In genomic region chr7:37901236-37901827, GRCh38 we compare ENCODE assay signal across 8 cellular contexts. TPM values are rescaled to one million over a fixed set of nuclear protein-coding genes. Genes with fewer than 3 reads are reported as not detected.
DNase-seq lines count a peak whose midpoint lies in the region; ATAC-seq and TF ChIP-seq lines count a peak whose summit lies in the region.

No MANE protein-coding gene starts in this region.

- no peak for DNase-seq in Right ventricle myocardium inferior (ENCODE audit: missing footprints)
- DNase-seq in cardiac septum (ENCODE audit: low spot score) = no peak
- DNase-seq in NCI-H446 treated with DMSO at 0.1 percent for 48 hours (lab: John Stamatoyannopoulos, UW) = peak; percentile 38
- no peak for DNase-seq in chondrocyte (ENCODE audit: low spot score)
- peak; percentile 31 to 70 for DNase-seq in lung microvascular endothelial cell (ENCODE audit: low read depth in 2 of 2)
- no peak for DNase-seq in activated naive CD4-positive, alpha-beta T cell treated with Interleukin-2 at 50 U/mL for 16 hours
- DNase-seq in cerebellar nuclear complex (lab: John Stamatoyannopoulos, UW) = no peak

- peaks cover 5% of the 10 kb centered on the region for H3K4me1 Mint-ChIP-seq in chondrocyte (ENCODE audit: low read depth)

- no peak overlapping the region for H3K27ac Mint-ChIP-seq in chondrocyte (ENCODE audit: unreplicated experiment)

- H3K27me3 Mint-ChIP-seq in chondrocyte (ENCODE audit: low read depth) = peaks cover 17% of the 10 kb centered on the region

- no peak overlapping the region for H3K4me3 Mint-ChIP-seq in chondrocyte (ENCODE audit: unreplicated experiment)

- H3K36me3 Mint-ChIP-seq in chondrocyte (ENCODE audit: low read depth) = no peaks in the 10 kb centered on the region

- no peaks in the 10 kb centered on the region for H3K9me3 Mint-ChIP-seq in chondrocyte (ENCODE audit: low read depth)

- ATAC-seq in Right ventricle myocardium inferior (peak; percentile 50), HG03097 (IDR thresholded peaks at IDR 0.05; ENCODE audit: low FRiP score, unreplicated experiment) (no peak)

- intact Hi-C loops in Right ventricle myocardium inferior (cut with DNase I) = loop anchor here (2.0 to 5.0 kb wide), 2 partner anchors 205 to 321 kb away; no protein-coding TSS in a partner anchor
- intact Hi-C loops in cardiac septum (cut with DNase I) = loop anchor here (2.0 to 5.0 kb wide), 2 partner anchors 206 to 317 kb away; no protein-coding TSS in a partner anchor

- TF ChIP-seq CTCF in chondrocyte (IDR thresholded peaks at IDR 0.05) = peak; percentile 88

RNA-seq across cellular contexts. Expression of gene SFRP4, which starts 15.3 kb away (rescaled TPM):
- total RNA-seq in Right ventricle myocardium inferior (0.32 TPM), cardiac septum (15.0 TPM), chondrocyte (0.25 to 0.75 TPM (median 0.41 TPM) in 3 replicates), lung microvascular endothelial cell (under 0.01 TPM in 1 of 2 replicates, not detected in the other)

RNA-seq across cellular contexts. Expression of gene EPDR1, which starts 19.1 kb away (rescaled TPM):
- total RNA-seq in Right ventricle myocardium inferior (55.1 TPM), cardiac septum (38.7 TPM), chondrocyte (20.1 to 30.0 TPM (median 28.9 TPM) in 3 replicates), lung microvascular endothelial cell (2.0 and 2.4 TPM in 2 replicates)

RNA-seq across cellular contexts. Expression of gene NME8, which starts 52.9 kb away (rescaled TPM):
- total RNA-seq in Right ventricle myocardium inferior (not detected), cardiac septum (not detected), chondrocyte (not detected in 3 replicates), lung microvascular endothelial cell (not detected in 2 replicates)

Comparison
In these comparisons a context has a peak if more than half of its experiments do, and no peak if none do; other contexts are left out.
1. DNase-seq: peak in NCI-H446 treated with DMSO at 0.1 percent for 48 hours (single experiment) and lung microvascular endothelial cell (2 of 2); none in Right ventricle myocardium inferior (single experiment), cardiac septum (single experiment), chondrocyte (single experiment), activated naive CD4-positive, alpha-beta T cell treated with Interleukin-2 at 50 U/mL for 16 hours (single experiment) and cerebellar nuclear complex (0 of 2).